ENCODE assay signal across 15 cellular contexts in genomic region chr7:73397936-73398335, GRCh38. TPM values are rescaled to one million over a fixed set of nuclear protein-coding genes. Genes with fewer than 3 reads are reported as not detected.
"Had no signal": no experiment of that assay in that cellular context is flagged by ENCODE, and none has a peak within 500 bp of the region (broad histone marks: within the 10 kb centered on the region; RNA-seq: fewer than 3 reads in every experiment).

No MANE protein-coding gene starts in this region.

- H2AFZ ChIP-seq: parathyroid adenoma had no signal

- H3K4me2 ChIP-seq: smooth muscle cell had no signal

- H3K9ac ChIP-seq: parathyroid adenoma had no signal

- H3K27me3 ChIP-seq: brain microvascular endothelial cell, transverse colon had no signal

- H3K36me3 ChIP-seq: brain microvascular endothelial cell, transverse colon had no signal

- DNase-seq: activated CD4-positive, alpha-beta T cell treated with anti-CD3 and anti-CD28 coated beads, Interleukin-2, amount 50 U/mL, for 4 hours; activated CD4-positive, CD25-positive, alpha-beta regulatory T cell treated with anti-CD3 and anti-CD28 coated beads, Interleukin-2, amount 50 U/mL, for 72 hours; activated CD8-positive, alpha-beta memory T cell treated with anti-CD3 and anti-CD28 coated beads, Interleukin-2, amount 10 ng/mL, durations not matched to agents 7 days and 5 days; activated effector memory CD4-positive, alpha-beta T cell treated with Interleukin-2 at 50 U/mL for 16 hours; activated T-cell treated with anti-CD3 and anti-CD28 coated beads, Interleukin-2, amount 50 U/mL, for 24 hours; amniotic stem cell; brain microvascular endothelial cell; dermis blood vessel endothelial cell; glutamatergic neuron; left cardiac atrium; transverse colon had no signal

- H3K9me3 ChIP-seq: transverse colon had no signal

- H3K79me2 ChIP-seq: parathyroid adenoma had no signal

- ATAC-seq: activated CD8-positive, alpha-beta memory T cell treated with anti-CD3 and anti-CD28 coated beads, Interleukin-2, amount 10 ng/mL, durations not matched to agents 7 days and 5 days; left cardiac atrium; stimulated activated effector memory CD8-positive, alpha-beta T cell treated with anti-CD3 and anti-CD28 coated beads, Interleukin-12 subunit alpha, Interleukin-12 subunit beta, amount 100 ng/mL, for 72 hours had no signal

- H3K4me1 ChIP-seq: transverse colon had no signal

- H3K4me3 ChIP-seq: smooth muscle cell, transverse colon had no signal

- H3K27ac ChIP-seq: brain microvascular endothelial cell, parathyroid adenoma had no signal

RNA-seq across cellular contexts. Expression of gene FZD9, which starts 35.6 kb away (rescaled TPM):
- total RNA-seq: activated CD8-positive, alpha-beta memory T cell treated with anti-CD3 and anti-CD28 coated beads, Interleukin-2, amount 10 ng/mL, durations not matched to agents 7 days and 5 days; T-helper 2 cell treated with Interferon-gamma antibody and Interleukin-4, amounts not matched to agents 100 ng/mL and 5 ng/mL, for 36 hours had no signal
